In genomic region chr2:134253804-134254203, GRCh38 we compare ENCODE assay signal across 8 cellular contexts. TPM values are rescaled to one million over a fixed set of nuclear protein-coding genes. Genes with fewer than 3 reads are reported as not detected.
A peak's percentile ranks its signal among the peaks of the same experiment; 100 is the strongest.
DNase-seq lines count a peak whose midpoint lies in the region; ATAC-seq, FAIRE-seq and TF ChIP-seq lines count a peak whose summit lies in the region.

Gene MGAT5, plus strand, starts transcription at chr2:134254072. Its CDS starts 332 bp downstream, at chr2:134254404.

- no peak for TF ChIP-seq EP300 in GM12878 (IDR thresholded peaks at IDR 0.05; ENCODE audit: borderline replicate concordance in 1 of 2, control insufficient read depth in 1 of 2, low read depth in 2 of 2, low read length in 2 of 2)

- no peak for FAIRE-seq in GM12878 (lab: Jason Lieb, UNC)

- H3K4me3 ChIP-seq in GM12878, result peak within 1 kb of the TSS; percentile 21; the same call in 1 of the 2 replicates
- no peak within 1 kb of the TSS for H3K4me3 ChIP-seq in mucosa of rectum (ENCODE audit: low read length in 2 of 2)

- SMC1A ChIA-PET in GM12878 (lab: Charles Lee; ENCODE audit: uncharacterized antibody, unreplicated experiment), result interaction anchor here (0.6 to 5.7 kb wide), 22 partner anchors 7 to 158 kb away, joined by 3 to 27 read pairs (median 4); no protein-coding TSS in a partner anchor

- RAD21 ChIA-PET in GM12878 (lab: Charles Lee; ENCODE audit: unreplicated experiment), result interaction anchor here (0.8 to 3.7 kb wide), 11 partner anchors 8 to 158 kb away, joined by 3 to 19 read pairs (median 4); no protein-coding TSS in a partner anchor

- H3K9ac ChIP-seq in GM12878 (ENCODE audit: control insufficient read depth, insufficient read depth, low read length) (peak within 1 kb of the TSS; percentile 24), mucosa of rectum (ENCODE audit: low read depth in 1 of 2, low read length in 2 of 2) (no peak within 1 kb of the TSS)

- WGBS in GM12878 (ENCODE audit: insufficient coverage, insufficient replicate concordance, low lambda C conversion rate, missing lambda C conversion rate), result 3% methylated on average over 4 of the region's 4 CpGs

- H2AFZ ChIP-seq in GM12878 (ENCODE audit: control insufficient read depth, low read depth, low read length), result no peak within 1 kb of the TSS

- POLR2A ChIA-PET in GM12878 (lab: Charles Lee), result interaction anchor here (1.2 to 1.9 kb wide), 4 partner anchors 8 to 21 kb away, joined by 3 to 6 read pairs (median 4); no protein-coding TSS in a partner anchor

- TF ChIP-seq POLR2A in GM12878 (IDR thresholded peaks at IDR 0.05; ENCODE audit: low read depth, low read length), result no peak

- peaks cover 82% of the 10 kb centered on the region for H3K4me1 ChIP-seq in GM12878 (ENCODE audit: control insufficient read depth, insufficient read depth, low read length)
- peaks cover 12 to 31% of the 10 kb centered on the region in 2 donors for H3K4me1 ChIP-seq in mucosa of rectum (ENCODE audit: control insufficient read depth in 2 of 2, insufficient read depth in 2 of 2, low read length in 2 of 2)

- no peaks in the 10 kb centered on the region for H3K27me3 ChIP-seq in GM12878 (replicated peaks in 1 of 2; ENCODE audit: control insufficient read depth in 2 of 2, insufficient read depth in 2 of 2, low read length in 1 of 2)
- H3K27me3 ChIP-seq in mucosa of rectum (ENCODE audit: control insufficient read depth in 2 of 2, insufficient read depth in 2 of 2, low read length in 2 of 2), result no peaks in the 10 kb centered on the region

- H3K79me2 ChIP-seq in GM12878 (ENCODE audit: control insufficient read depth, insufficient read depth, low read length), result peaks cover 95% of the 10 kb centered on the region

- H3K4me2 ChIP-seq in GM12878 (ENCODE audit: control insufficient read depth, insufficient read depth), result peak within 1 kb of the TSS; percentile 32

- DNase-seq in CD1c-positive myeloid dendritic cell (ENCODE audit: extremely low spot score) (peak; percentile 18), NCI-H1092 treated with DMSO at 0.1 percent for 48 hours (lab: John Stamatoyannopoulos, UW) (peak; percentile 91), GM12878 (ENCODE audit: low read depth, low spot score) (no peak), GM13977 (ENCODE audit: low spot score) (no peak), midbrain (lab: John Stamatoyannopoulos, UW) (no peak)

- H3K27ac ChIP-seq in GM12878 (ENCODE audit: control insufficient read depth, insufficient read depth), result peak within 1 kb of the TSS; percentile 67
- H3K27ac ChIP-seq in mucosa of rectum (ENCODE audit: low read depth in 2 of 2, low read length in 2 of 2), result peak within 1 kb of the TSS; percentile 9 to 19

- H4K20me1 ChIP-seq in GM12878 (ENCODE audit: control insufficient read depth, insufficient read depth), result no peaks in the 10 kb centered on the region

- intact Hi-C loops in GM12878 (cut with micrococcal nuclease; ENCODE audit: unreplicated experiment), result loop anchor here (1.0 to 2.0 kb wide), 2 partner anchors 21 to 29 kb away; no protein-coding TSS in a partner anchor

- H3K36me3 ChIP-seq in GM12878 (ENCODE audit: control insufficient read depth in 2 of 2, insufficient read depth in 2 of 2, low read length in 1 of 2) (peaks cover 3 to 10% of the 10 kb centered on the region in 2 experiments), mucosa of rectum (ENCODE audit: control insufficient read depth in 2 of 2, insufficient read depth in 2 of 2, low read length in 2 of 2) (peaks cover 7 to 9% of the 10 kb centered on the region in 2 donors)

- CTCF ChIA-PET in GM12878 (lab: Yijun Ruan, JAX), result interaction anchor here (0.9 to 2.7 kb wide), 9 partner anchors 8 to 158 kb away, joined by 3 to 20 read pairs (median 6); no protein-coding TSS in a partner anchor

- in situ Hi-C loops in GM12878 (cut with MboI) (no loop called here), GM13977 (cut with MboI; ENCODE audit: low pct_unique_long_range_greater_than_20kb, low sequenced_read_pairs, unreplicated experiment) (no loop called here)

- ATAC-seq in GM19463 (IDR thresholded peaks at IDR 0.05; ENCODE audit: unreplicated experiment), result peak; percentile 11
- ATAC-seq in GM12878, result peak; percentile 8
- ATAC-seq in GM19324 (IDR thresholded peaks at IDR 0.05; ENCODE audit: low FRiP score, unreplicated experiment), result no peak

- no TSS peak for BruUV-seq in GM12878 (replicated peaks; lab: Mats Ljungman, UMichigan)

- no peak for TF ChIP-seq RAD21 in GM12878 (IDR thresholded peaks at IDR 0.05; ENCODE audit: insufficient read depth, low read depth, low read length)

- no peaks in the 10 kb centered on the region for H3K9me3 ChIP-seq in GM12878 (replicated peaks; ENCODE audit: control insufficient read depth, insufficient read depth, low read length)
- H3K9me3 ChIP-seq in mucosa of rectum (ENCODE audit: control insufficient read depth in 2 of 2, low read length in 2 of 2), result no peaks in the 10 kb centered on the region

- TF ChIP-seq CTCF in GM12878 (IDR thresholded peaks at IDR 0.05 in 2 of 3, conservative IDR thresholded peaks at IDR 0.05 in 1 of 3; ENCODE audit: control insufficient read depth in 2 of 3, extremely low read depth in 1 of 3, insufficient read depth in 1 of 3, low read depth in 3 of 3, low read length in 3 of 3), result no peak
- TF ChIP-seq CTCF in GM13977 (IDR thresholded peaks at IDR 0.05; ENCODE audit: extremely low read depth, insufficient read depth, missing control alignments), result no peak

TF ChIP-seq in GM12878, 131 proteins besides CTCF, POLR2A, EP300 and RAD21:
- TF ChIP-seq EZH2 (IDR thresholded peaks at IDR 0.05; ENCODE audit: borderline replicate concordance, control insufficient read depth, low read depth, low read length) (no peak), TCF12 (IDR thresholded peaks at IDR 0.05; ENCODE audit: low read depth, low read length) (peak; percentile 44; the same call in 1 of the 2 replicates), SPI1 (IDR thresholded peaks at IDR 0.05; ENCODE audit: borderline replicate concordance, insufficient read depth, low read depth, low read length) (peak; percentile 60; the same call in 1 of the 2 replicates), SRF (IDR thresholded peaks at IDR 0.05; ENCODE audit: low read depth in 2 of 2, low read length in 2 of 2) (no peak)

RNA-seq across cellular contexts. Expression of gene MGAT5, which starts in this region (rescaled TPM):
- 135 and 137 TPM in 2 replicates for total RNA-seq in GM12878 (2013; cell fraction: nucleolus; rRNA removed)
- 54.3 and 54.6 TPM in 2 replicates for total RNA-seq in GM12878 (2014; rRNA removed)
- total RNA-seq in GM12878 (2014; rRNA removed; fragmentation: Illumina TruSeq; extraction: Trizol), result 53.7 and 54.0 TPM in 2 replicates
- 104 and 109 TPM in 2 replicates for total RNA-seq in GM12878 (2021)
- polyA plus RNA-seq in GM12878 (2011; ENCODE audit: low read depth), result 32.2 TPM
- polyA plus RNA-seq in GM12878 (2011; rRNA removed), result 30.1 and 31.5 TPM in 2 replicates
- 34.4 and 35.9 TPM in 2 replicates for polyA plus RNA-seq in GM12878 (2011; cell fraction: cytosol; rRNA removed)
- 27.6 and 27.9 TPM in 2 replicates for polyA plus RNA-seq in GM12878 (2011; cell fraction: nucleus; rRNA removed)
- 33.0 and 39.4 TPM in 2 replicates for polyA plus RNA-seq in GM12878 (2012)
- 55.3 and 58.4 TPM in 2 replicates for polyA plus RNA-seq in GM12878 (2014; fragmentation: Illumina TruSeq; extraction: Trizol)
- 1 to 10 TPM; 9.1 to 9.8 TPM for polyA plus RNA-seq in GM12878 (2014; fragmentation: Nextera tagmentation; extraction: Ambion mirVana)
- polyA plus RNA-seq in GM12878 (2014; rRNA removed), result 40.2 and 40.9 TPM in 2 replicates
- polyA plus RNA-seq in GM12878 (2016; fragmentation: Nextera tagmentation; extraction: Ambion mirVana), result 1 to 10 TPM; 4.9 to 6.3 TPM
- 126 and 130 TPM in 2 replicates for polyA minus RNA-seq in GM12878 (2011; rRNA and poly(A)+ RNA removed)
- 31.1 and 35.7 TPM in 2 replicates for polyA minus RNA-seq in GM12878 (2011; cell fraction: cytosol; rRNA and poly(A)+ RNA removed)
- 117 and 129 TPM in 2 replicates for polyA minus RNA-seq in GM12878 (2011; cell fraction: nucleus; rRNA and poly(A)+ RNA removed)

Comparison
In these comparisons a context has a peak if more than half of its experiments do, and no peak if none do; other contexts are left out.
1. DNase-seq: peak in CD1c-positive myeloid dendritic cell (single experiment) and NCI-H1092 treated with DMSO at 0.1 percent for 48 hours (single experiment); none in GM12878 (single experiment), GM13977 (single experiment) and midbrain (single experiment).